In the genomic region with DNA sequence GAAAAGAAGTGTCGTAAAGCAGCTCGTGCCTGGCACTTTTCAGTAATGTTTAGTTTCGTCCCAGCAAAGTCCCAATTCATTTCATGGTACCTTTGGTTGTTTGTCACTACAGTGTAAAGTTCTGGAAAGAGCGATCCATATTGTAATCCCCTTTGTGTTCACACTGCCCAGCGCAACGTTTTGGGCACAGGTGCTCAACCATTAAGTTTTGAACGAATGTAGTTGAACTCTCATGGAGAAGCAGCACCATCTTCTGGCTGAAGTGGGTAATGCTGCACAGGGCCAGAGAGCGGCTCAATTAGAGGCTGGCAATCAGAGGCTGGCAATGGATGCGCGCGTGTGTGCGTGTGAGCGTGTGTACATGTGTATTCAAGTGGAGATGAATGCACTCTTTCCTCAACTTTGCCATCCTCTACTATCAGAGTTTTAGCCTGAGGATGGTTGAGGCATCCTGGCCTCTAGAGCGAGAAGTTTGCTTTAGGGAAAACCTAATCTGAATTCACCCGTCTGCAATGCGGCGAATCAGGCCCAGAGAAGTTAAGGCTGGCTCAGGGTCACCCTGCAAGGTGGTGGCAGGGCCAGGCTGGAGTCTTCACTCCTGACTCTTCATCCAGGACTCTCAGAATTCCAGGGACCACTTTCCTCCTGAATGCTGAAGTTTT, we compare ENCODE assay signal across 1 cellular context.
TF ChIP-seq lines count a peak whose summit lies in the region.

No MANE protein-coding gene starts in this region.

TF ChIP-seq in HepG2, 621 proteins besides CTCF, POLR2A, EP300 and RAD21 (continues in another document):
- no peak for TF ChIP-seq RORA (CRISPR knock-in tag; IDR thresholded peaks at IDR 0.05)
- TF ChIP-seq ZNF768 (CRISPR knock-in tag; IDR thresholded peaks at IDR 0.05), result no peak
- TF ChIP-seq TFDP2 (CRISPR knock-in tag; IDR thresholded peaks at IDR 0.05), result no peak
- no peak for TF ChIP-seq CHCHD3 (CRISPR knock-in tag; IDR thresholded peaks at IDR 0.05)
- TF ChIP-seq, protein P1, sequence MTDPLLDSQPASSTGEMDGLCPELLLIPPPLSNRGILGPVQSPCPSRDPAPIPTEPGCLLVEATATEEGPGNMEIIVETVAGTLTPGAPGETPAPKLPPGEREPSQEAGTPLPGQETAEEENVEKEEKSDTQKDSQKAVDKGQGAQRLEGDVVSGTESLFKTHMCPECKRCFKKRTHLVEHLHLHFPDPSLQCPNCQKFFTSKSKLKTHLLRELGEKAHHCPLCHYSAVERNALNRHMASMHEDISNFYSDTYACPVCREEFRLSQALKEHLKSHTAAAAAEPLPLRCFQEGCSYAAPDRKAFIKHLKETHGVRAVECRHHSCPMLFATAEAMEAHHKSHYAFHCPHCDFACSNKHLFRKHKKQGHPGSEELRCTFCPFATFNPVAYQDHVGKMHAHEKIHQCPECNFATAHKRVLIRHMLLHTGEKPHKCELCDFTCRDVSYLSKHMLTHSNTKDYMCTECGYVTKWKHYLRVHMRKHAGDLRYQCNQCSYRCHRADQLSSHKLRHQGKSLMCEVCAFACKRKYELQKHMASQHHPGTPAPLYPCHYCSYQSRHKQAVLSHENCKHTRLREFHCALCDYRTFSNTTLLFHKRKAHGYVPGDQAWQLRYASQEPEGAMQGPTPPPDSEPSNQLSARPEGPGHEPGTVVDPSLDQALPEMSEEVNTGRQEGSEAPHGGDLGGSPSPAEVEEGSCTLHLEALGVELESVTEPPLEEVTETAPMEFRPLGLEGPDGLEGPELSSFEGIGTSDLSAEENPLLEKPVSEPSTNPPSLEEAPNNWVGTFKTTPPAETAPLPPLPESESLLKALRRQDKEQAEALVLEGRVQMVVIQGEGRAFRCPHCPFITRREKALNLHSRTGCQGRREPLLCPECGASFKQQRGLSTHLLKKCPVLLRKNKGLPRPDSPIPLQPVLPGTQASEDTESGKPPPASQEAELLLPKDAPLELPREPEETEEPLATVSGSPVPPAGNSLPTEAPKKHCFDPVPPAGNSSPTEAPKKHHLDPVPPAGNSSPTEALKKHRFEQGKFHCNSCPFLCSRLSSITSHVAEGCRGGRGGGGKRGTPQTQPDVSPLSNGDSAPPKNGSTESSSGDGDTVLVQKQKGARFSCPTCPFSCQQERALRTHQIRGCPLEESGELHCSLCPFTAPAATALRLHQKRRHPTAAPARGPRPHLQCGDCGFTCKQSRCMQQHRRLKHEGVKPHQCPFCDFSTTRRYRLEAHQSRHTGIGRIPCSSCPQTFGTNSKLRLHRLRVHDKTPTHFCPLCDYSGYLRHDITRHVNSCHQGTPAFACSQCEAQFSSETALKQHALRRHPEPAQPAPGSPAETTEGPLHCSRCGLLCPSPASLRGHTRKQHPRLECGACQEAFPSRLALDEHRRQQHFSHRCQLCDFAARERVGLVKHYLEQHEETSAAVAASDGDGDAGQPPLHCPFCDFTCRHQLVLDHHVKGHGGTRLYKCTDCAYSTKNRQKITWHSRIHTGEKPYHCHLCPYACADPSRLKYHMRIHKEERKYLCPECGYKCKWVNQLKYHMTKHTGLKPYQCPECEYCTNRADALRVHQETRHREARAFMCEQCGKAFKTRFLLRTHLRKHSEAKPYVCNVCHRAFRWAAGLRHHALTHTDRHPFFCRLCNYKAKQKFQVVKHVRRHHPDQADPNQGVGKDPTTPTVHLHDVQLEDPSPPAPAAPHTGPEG (CRISPR knock-in tag; IDR thresholded peaks at IDR 0.05), result no peak
- TF ChIP-seq GATA4 (IDR thresholded peaks at IDR 0.05; ENCODE audit: borderline replicate concordance, low read depth), result no peak
- no peak for TF ChIP-seq ISX (CRISPR knock-in tag; conservative IDR thresholded peaks at IDR 0.05)
- TF ChIP-seq PHF5A (CRISPR knock-in tag; IDR thresholded peaks at IDR 0.05; ENCODE audit: low read depth, unreplicated experiment), result no peak
- TF ChIP-seq MIER3 (CRISPR knock-in tag; IDR thresholded peaks at IDR 0.05; ENCODE audit: borderline replicate concordance), result 0 out of 2 replicates have a peak, but pooled peaks have one; percentile 16
- TF ChIP-seq FOSL2 (CRISPR knock-in tag; IDR thresholded peaks at IDR 0.05), result no peak
- no peak for TF ChIP-seq ZNF761 (CRISPR knock-in tag; conservative IDR thresholded peaks at IDR 0.05)
- TF ChIP-seq KDM3A (CRISPR knock-in tag; IDR thresholded peaks at IDR 0.05; ENCODE audit: low read depth), result no peak; the same call in 1 of the 2 replicates
- 0 out of 2 replicates have a peak, but pooled peaks have one; percentile 30 for TF ChIP-seq REPIN1 (CRISPR knock-in tag; IDR thresholded peaks at IDR 0.05; ENCODE audit: borderline replicate concordance, low read depth)
- TF ChIP-seq, protein P2, sequence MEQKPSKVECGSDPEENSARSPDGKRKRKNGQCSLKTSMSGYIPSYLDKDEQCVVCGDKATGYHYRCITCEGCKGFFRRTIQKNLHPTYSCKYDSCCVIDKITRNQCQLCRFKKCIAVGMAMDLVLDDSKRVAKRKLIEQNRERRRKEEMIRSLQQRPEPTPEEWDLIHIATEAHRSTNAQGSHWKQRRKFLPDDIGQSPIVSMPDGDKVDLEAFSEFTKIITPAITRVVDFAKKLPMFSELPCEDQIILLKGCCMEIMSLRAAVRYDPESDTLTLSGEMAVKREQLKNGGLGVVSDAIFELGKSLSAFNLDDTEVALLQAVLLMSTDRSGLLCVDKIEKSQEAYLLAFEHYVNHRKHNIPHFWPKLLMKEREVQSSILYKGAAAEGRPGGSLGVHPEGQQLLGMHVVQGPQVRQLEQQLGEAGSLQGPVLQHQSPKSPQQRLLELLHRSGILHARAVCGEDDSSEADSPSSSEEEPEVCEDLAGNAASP (CRISPR knock-in tag; IDR thresholded peaks at IDR 0.05; ENCODE audit: borderline replicate concordance), result peak; percentile 28; the same call in 1 of the 2 replicates
- TF ChIP-seq ZNF776 (CRISPR knock-in tag; IDR thresholded peaks at IDR 0.05), result no peak
- no peak for TF ChIP-seq DNMT3B (CRISPR knock-in tag; conservative IDR thresholded peaks at IDR 0.05)
- TF ChIP-seq EED (CRISPR knock-in tag; IDR thresholded peaks at IDR 0.05), result no peak
- TF ChIP-seq GATAD1 (CRISPR knock-in tag; IDR thresholded peaks at IDR 0.05), result peak; percentile 45; the same call in 1 of the 2 replicates
- TF ChIP-seq, protein P3, sequence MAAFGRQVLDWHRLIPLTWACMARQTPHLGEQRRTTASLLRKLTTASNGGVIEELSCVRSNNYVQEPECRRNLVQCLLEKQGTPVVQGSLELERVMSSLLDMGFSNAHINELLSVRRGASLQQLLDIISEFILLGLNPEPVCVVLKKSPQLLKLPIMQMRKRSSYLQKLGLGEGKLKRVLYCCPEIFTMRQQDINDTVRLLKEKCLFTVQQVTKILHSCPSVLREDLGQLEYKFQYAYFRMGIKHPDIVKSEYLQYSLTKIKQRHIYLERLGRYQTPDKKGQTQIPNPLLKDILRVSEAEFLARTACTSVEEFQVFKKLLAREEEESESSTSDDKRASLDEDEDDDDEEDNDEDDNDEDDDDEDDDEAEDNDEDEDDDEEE (CRISPR knock-in tag; IDR thresholded peaks at IDR 0.05), result peak; percentile 58; the same call in 1 of the 2 replicates
- TF ChIP-seq ZNF331 (CRISPR knock-in tag; IDR thresholded peaks at IDR 0.05), result peak; percentile 70; the same call in 1 of the 2 replicates
- TF ChIP-seq RXRA (CRISPR knock-in tag; IDR thresholded peaks at IDR 0.05), result no peak
- TF ChIP-seq, protein P4, sequence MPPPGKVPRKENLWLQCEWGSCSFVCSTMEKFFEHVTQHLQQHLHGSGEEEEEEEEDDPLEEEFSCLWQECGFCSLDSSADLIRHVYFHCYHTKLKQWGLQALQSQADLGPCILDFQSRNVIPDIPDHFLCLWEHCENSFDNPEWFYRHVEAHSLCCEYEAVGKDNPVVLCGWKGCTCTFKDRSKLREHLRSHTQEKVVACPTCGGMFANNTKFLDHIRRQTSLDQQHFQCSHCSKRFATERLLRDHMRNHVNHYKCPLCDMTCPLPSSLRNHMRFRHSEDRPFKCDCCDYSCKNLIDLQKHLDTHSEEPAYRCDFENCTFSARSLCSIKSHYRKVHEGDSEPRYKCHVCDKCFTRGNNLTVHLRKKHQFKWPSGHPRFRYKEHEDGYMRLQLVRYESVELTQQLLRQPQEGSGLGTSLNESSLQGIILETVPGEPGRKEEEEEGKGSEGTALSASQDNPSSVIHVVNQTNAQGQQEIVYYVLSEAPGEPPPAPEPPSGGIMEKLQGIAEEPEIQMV (CRISPR knock-in tag; IDR thresholded peaks at IDR 0.05; ENCODE audit: low read depth), result 0 out of 2 replicates have a peak, but pooled peaks have one; percentile 34
- TF ChIP-seq BRCA1 (CRISPR knock-in tag; IDR thresholded peaks at IDR 0.05), result no peak
- no peak for TF ChIP-seq RAD51 (IDR thresholded peaks at IDR 0.05; ENCODE audit: borderline replicate concordance)
- no peak for TF ChIP-seq TBX2 (CRISPR knock-in tag; IDR thresholded peaks at IDR 0.05; ENCODE audit: borderline replicate concordance)
- 0 out of 2 replicates have a peak, but pooled peaks have one; percentile 48 for TF ChIP-seq ZBTB46 (CRISPR knock-in tag; IDR thresholded peaks at IDR 0.05; ENCODE audit: borderline replicate concordance)
- TF ChIP-seq ZSCAN25 (CRISPR knock-in tag; IDR thresholded peaks at IDR 0.05), result 0 out of 2 replicates have a peak, but pooled peaks have one; percentile 31
- no peak for TF ChIP-seq ZZZ3 (CRISPR knock-in tag; IDR thresholded peaks at IDR 0.05; ENCODE audit: borderline replicate concordance)
- no peak for TF ChIP-seq MAZ (IDR thresholded peaks at IDR 0.05; ENCODE audit: borderline replicate concordance, low read depth, low read length)
- no peak for TF ChIP-seq MAZ (CRISPR knock-in tag; IDR thresholded peaks at IDR 0.05; ENCODE audit: low read depth)
- TF ChIP-seq ETV6 (CRISPR knock-in tag; conservative IDR thresholded peaks at IDR 0.05), result no peak
- no peak for TF ChIP-seq ZNF232 (CRISPR knock-in tag; IDR thresholded peaks at IDR 0.05; ENCODE audit: borderline replicate concordance)
- TF ChIP-seq NKX3-1 (CRISPR knock-in tag; IDR thresholded peaks at IDR 0.05), result no peak
- no peak for TF ChIP-seq E2F1 (CRISPR knock-in tag; IDR thresholded peaks at IDR 0.05)
- TF ChIP-seq, protein P5, sequence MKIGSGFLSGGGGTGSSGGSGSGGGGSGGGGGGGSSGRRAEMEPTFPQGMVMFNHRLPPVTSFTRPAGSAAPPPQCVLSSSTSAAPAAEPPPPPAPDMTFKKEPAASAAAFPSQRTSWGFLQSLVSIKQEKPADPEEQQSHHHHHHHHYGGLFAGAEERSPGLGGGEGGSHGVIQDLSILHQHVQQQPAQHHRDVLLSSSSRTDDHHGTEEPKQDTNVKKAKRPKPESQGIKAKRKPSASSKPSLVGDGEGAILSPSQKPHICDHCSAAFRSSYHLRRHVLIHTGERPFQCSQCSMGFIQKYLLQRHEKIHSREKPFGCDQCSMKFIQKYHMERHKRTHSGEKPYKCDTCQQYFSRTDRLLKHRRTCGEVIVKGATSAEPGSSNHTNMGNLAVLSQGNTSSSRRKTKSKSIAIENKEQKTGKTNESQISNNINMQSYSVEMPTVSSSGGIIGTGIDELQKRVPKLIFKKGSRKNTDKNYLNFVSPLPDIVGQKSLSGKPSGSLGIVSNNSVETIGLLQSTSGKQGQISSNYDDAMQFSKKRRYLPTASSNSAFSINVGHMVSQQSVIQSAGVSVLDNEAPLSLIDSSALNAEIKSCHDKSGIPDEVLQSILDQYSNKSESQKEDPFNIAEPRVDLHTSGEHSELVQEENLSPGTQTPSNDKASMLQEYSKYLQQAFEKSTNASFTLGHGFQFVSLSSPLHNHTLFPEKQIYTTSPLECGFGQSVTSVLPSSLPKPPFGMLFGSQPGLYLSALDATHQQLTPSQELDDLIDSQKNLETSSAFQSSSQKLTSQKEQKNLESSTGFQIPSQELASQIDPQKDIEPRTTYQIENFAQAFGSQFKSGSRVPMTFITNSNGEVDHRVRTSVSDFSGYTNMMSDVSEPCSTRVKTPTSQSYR (CRISPR knock-in tag; IDR thresholded peaks at IDR 0.05; ENCODE audit: borderline replicate concordance), result no peak
- TF ChIP-seq ERF (CRISPR knock-in tag; IDR thresholded peaks at IDR 0.05), result 0 out of 2 replicates have a peak, but pooled peaks have one; percentile 38
- TF ChIP-seq HOXA7 (CRISPR knock-in tag; IDR thresholded peaks at IDR 0.05), result no peak
- no peak for TF ChIP-seq ZNF530 (CRISPR knock-in tag; IDR thresholded peaks at IDR 0.05; ENCODE audit: low read depth)
- TF ChIP-seq ELF3 (CRISPR knock-in tag; IDR thresholded peaks at IDR 0.05), result peak; percentile 51
- TF ChIP-seq SETDB1 (CRISPR knock-in tag; IDR thresholded peaks at IDR 0.05; ENCODE audit: borderline replicate concordance), result no peak
- no peak for TF ChIP-seq ZNF740 (CRISPR knock-in tag; IDR thresholded peaks at IDR 0.05)
- no peak for TF ChIP-seq ZNF546 (CRISPR knock-in tag; conservative IDR thresholded peaks at IDR 0.05)
- TF ChIP-seq STAG1 (CRISPR knock-in tag; IDR thresholded peaks at IDR 0.05), result peak; percentile 99
